ENCODE assay signal across 8 cellular contexts in the genomic region with DNA sequence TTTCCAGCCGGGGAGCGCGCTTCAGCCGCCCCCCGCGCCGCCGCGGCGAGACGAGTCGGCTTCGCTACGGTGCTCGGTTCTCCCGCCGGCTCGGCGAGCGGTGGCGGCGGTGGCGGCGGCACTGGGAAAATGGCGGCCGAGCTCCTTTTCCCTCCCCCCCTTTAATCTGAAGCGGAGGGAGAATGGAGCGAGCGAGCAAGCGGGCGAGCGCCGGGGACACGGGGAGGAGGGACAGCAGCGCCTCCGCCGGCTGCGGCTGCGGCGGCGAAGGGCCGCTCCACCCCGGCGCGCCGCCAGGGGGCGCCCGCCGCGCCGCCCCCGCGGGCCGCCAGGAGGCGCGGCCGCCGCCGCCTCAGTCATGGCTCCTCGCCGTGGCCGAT. TPM values are rescaled to one million over a fixed set of nuclear protein-coding genes. Genes with fewer than 3 reads are reported as not detected.
DNase-seq lines count a peak whose midpoint lies in the region; ATAC-seq and TF ChIP-seq lines count a peak whose summit lies in the region.

A gene with protein sequence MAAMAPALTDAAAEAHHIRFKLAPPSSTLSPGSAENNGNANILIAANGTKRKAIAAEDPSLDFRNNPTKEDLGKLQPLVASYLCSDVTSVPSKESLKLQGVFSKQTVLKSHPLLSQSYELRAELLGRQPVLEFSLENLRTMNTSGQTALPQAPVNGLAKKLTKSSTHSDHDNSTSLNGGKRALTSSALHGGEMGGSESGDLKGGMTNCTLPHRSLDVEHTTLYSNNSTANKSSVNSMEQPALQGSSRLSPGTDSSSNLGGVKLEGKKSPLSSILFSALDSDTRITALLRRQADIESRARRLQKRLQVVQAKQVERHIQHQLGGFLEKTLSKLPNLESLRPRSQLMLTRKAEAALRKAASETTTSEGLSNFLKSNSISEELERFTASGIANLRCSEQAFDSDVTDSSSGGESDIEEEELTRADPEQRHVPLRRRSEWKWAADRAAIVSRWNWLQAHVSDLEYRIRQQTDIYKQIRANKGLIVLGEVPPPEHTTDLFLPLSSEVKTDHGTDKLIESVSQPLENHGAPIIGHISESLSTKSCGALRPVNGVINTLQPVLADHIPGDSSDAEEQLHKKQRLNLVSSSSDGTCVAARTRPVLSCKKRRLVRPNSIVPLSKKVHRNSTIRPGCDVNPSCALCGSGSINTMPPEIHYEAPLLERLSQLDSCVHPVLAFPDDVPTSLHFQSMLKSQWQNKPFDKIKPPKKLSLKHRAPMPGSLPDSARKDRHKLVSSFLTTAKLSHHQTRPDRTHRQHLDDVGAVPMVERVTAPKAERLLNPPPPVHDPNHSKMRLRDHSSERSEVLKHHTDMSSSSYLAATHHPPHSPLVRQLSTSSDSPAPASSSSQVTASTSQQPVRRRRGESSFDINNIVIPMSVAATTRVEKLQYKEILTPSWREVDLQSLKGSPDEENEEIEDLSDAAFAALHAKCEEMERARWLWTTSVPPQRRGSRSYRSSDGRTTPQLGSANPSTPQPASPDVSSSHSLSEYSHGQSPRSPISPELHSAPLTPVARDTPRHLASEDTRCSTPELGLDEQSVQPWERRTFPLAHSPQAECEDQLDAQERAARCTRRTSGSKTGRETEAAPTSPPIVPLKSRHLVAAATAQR (N-terminal part only) (minus strand): TSS at position 184 of the 380 bp plus-strand sequence. CDS start 21,286 bp downstream, outside the sequence.

- ATAC-seq in GM21515 (IDR thresholded peaks at IDR 0.05; ENCODE audit: unreplicated experiment) (peak; percentile 58), IMR-90 (ENCODE audit: low read depth) (peak; percentile 84), esophagus mucosa (peak; percentile 78)

- dilution Hi-C loops in IMR-90 (cut with HindIII; ENCODE audit: low sequenced_read_pairs, unreplicated experiment) = no loop called here

- peak; percentile 89 for DNase-seq in DMS 273 treated with DMSO at 0.1 percent for 48 hours (lab: John Stamatoyannopoulos, UW)
- DNase-seq in IMR-90 = peak; percentile 87
- peak; percentile 91 for DNase-seq in OCI-M1 (lab: John Stamatoyannopoulos, UW)
- peak; percentile 79 to 85 for DNase-seq in activated T-cell treated with anti-CD3 and anti-CD28 coated beads, Interleukin-2, amount 50 U/mL, for 48 hours
- peak; percentile 91 for DNase-seq in myocyte (ENCODE audit: low read depth)
- peak; percentile 66 to 86 for DNase-seq in stimulated activated CD8-positive, alpha-beta memory T cell treated with anti-CD3 and anti-CD28 coated beads, Interleukin-7, amount 100 ng/mL, for 48 hours (ENCODE audit: extremely low read depth in 1 of 2, low read depth in 1 of 2)

- no peaks in the 10 kb centered on the region for H3K36me3 ChIP-seq in IMR-90 (ENCODE audit: control insufficient read depth, insufficient read depth, low read length)

- in situ Hi-C loops in IMR-90 (cut with MboI; ENCODE audit: low sequenced_read_pairs) = no loop called here

- H3K18ac ChIP-seq in IMR-90 (ENCODE audit: low read depth, low read length) = peak within 1 kb of the TSS; percentile 72

- H4K8ac ChIP-seq in IMR-90 (ENCODE audit: low read depth in 2 of 2, low read length in 2 of 2) = peak within 1 kb of the TSS; percentile 74 to 97

- intact Hi-C loops in IMR-90 (cut with micrococcal nuclease) = no loop called here

- H3K4ac ChIP-seq in IMR-90 (ENCODE audit: low read depth, low read length) = peak within 1 kb of the TSS; percentile 97

- H3K9me3 ChIP-seq in IMR-90 (ENCODE audit: control insufficient read depth, insufficient read depth, low read length) = no peaks in the 10 kb centered on the region

- H3K4me2 ChIP-seq in IMR-90 (ENCODE audit: low read depth, low read length) = peak within 1 kb of the TSS; percentile 82

- no TSS peak for BruUV-seq in IMR-90 (replicated peaks; lab: Mats Ljungman, UMichigan)

- H2AK5ac ChIP-seq in IMR-90 (ENCODE audit: low read depth, low read length) = peak within 1 kb of the TSS; percentile 90

- peak within 1 kb of the TSS; percentile 41; the same call in 1 of the 2 replicates for H2BK20ac ChIP-seq in IMR-90 (ENCODE audit: low read depth, low read length)

- peak within 1 kb of the TSS; percentile 99 for H3K23ac ChIP-seq in IMR-90 (ENCODE audit: low read depth, low read length)

- POLR2A ChIA-PET in IMR-90 (lab: Charles Lee; ENCODE audit: unreplicated experiment) = interaction anchor here (0.5 to 0.6 kb wide), 2 partner anchors 131 to 141 kb away, joined by 3 to 9 read pairs; no protein-coding TSS in a partner anchor

- peak within 1 kb of the TSS; percentile 85 for H4K5ac ChIP-seq in IMR-90 (ENCODE audit: low read depth, low read length)

- H2AFZ ChIP-seq in IMR-90 (replicated peaks; ENCODE audit: low read length, poor library complexity) = peak within 1 kb of the TSS; percentile 97

- H3K27me3 ChIP-seq in IMR-90 (ENCODE audit: control insufficient read depth, insufficient read depth, low read length) = no peaks in the 10 kb centered on the region

- peak within 1 kb of the TSS; percentile 83 for H2BK120ac ChIP-seq in IMR-90 (ENCODE audit: low read depth, low read length)

- H4K91ac ChIP-seq in IMR-90 (ENCODE audit: insufficient read depth, low read depth, low read length) = peak within 1 kb of the TSS; percentile 94

- TF ChIP-seq POLR2A in IMR-90 (IDR thresholded peaks at IDR 0.05; ENCODE audit: low read depth, low read length) = no peak; the same call in 1 of the 2 replicates

- H2BK5ac ChIP-seq in IMR-90 (ENCODE audit: low read depth, low read length, poor library complexity, severe bottlenecking) = peak within 1 kb of the TSS; percentile 99

- H2BK15ac ChIP-seq in IMR-90 (ENCODE audit: low read depth, low read length) = 0 out of 3 replicates have a peak within 1 kb of the TSS, but pooled peaks have one; percentile 6

- peak within 1 kb of the TSS; percentile 99 for H2AK9ac ChIP-seq in IMR-90 (replicated peaks; ENCODE audit: low read depth, low read length, poor library complexity)

- peak within 1 kb of the TSS; percentile 90 for H3K9ac ChIP-seq in IMR-90 (ENCODE audit: low read depth, low read length)

- H3K27ac ChIP-seq in IMR-90 (ENCODE audit: insufficient read depth, low read length) = peak within 1 kb of the TSS; percentile 89

- CTCF ChIA-PET in IMR-90 (lab: Yijun Ruan, JAX) = interaction anchor here (0.5 to 1.5 kb wide), 19 partner anchors 13 to 190 kb away, joined by 3 to 13 read pairs (median 3); no protein-coding TSS in a partner anchor

- WGBS in IMR-90 (ENCODE audit: extremely low coverage in 2 of 2, insufficient read length in 1 of 2), 2 experiments = 2% methylated on average over 13 of the region's 62 CpGs; no CpG with 5 or more reads in 1 of the 2 experiments

- peak; percentile 87 for TF ChIP-seq CTCF in IMR-90 (conservative IDR thresholded peaks at IDR 0.05; ENCODE audit: low read depth, low read length)

- H3K9me1 ChIP-seq in IMR-90 (ENCODE audit: insufficient read depth, low read length) = peaks cover 8% of the 10 kb centered on the region

- peaks cover 8% of the 10 kb centered on the region for H3K4me1 ChIP-seq in IMR-90 (ENCODE audit: control insufficient read depth, insufficient read depth, low read length)

- H4K20me1 ChIP-seq in IMR-90 (ENCODE audit: insufficient read depth, low read length) = peaks cover 51% of the 10 kb centered on the region

- peak within 1 kb of the TSS; percentile 96 for H3K56ac ChIP-seq in IMR-90 (ENCODE audit: extremely low read depth, insufficient read depth, low read length)

- H3K4me3 ChIP-seq in IMR-90 (ENCODE audit: insufficient read depth, low read depth, low read length) = peak within 1 kb of the TSS; percentile 62

- peak within 1 kb of the TSS; percentile 99 for H3K14ac ChIP-seq in IMR-90 (replicated peaks; ENCODE audit: low read depth, low read length)

- TF ChIP-seq RAD21 in IMR-90 (IDR thresholded peaks at IDR 0.05; ENCODE audit: low read length) = peak; percentile 57

- H3K79me1 ChIP-seq in IMR-90 (ENCODE audit: low read depth in 1 of 2, low read length in 2 of 2) = peaks cover 10 to 63% of the 10 kb centered on the region in 2 experiments

TF ChIP-seq in IMR-90, 13 proteins besides CTCF, POLR2A, EP300 and RAD21:
- TF ChIP-seq SMC3 (IDR thresholded peaks at IDR 0.05; ENCODE audit: low read depth, low read length) = peak; percentile 22; the same call in 1 of the 2 replicates
- TF ChIP-seq MAZ (IDR thresholded peaks at IDR 0.05; ENCODE audit: borderline replicate concordance, low read depth, low read length) = peak; percentile 83; the same call in 1 of the 2 replicates
- no peak for TF ChIP-seq ELK1 (IDR thresholded peaks at IDR 0.05; ENCODE audit: borderline replicate concordance, low read depth, low read length)

RNA-seq across cellular contexts. Expression of the gene that starts here (rescaled TPM):
- 48.0 and 49.6 TPM in 2 replicates for total RNA-seq in IMR-90 (2012; rRNA removed)
- 15.6 and 19.1 TPM in 2 replicates for polyA plus RNA-seq in IMR-90 (2012; rRNA removed)
- polyA plus RNA-seq in IMR-90 (2012; cell fraction: cytosol; rRNA removed) = 9.3 and 9.8 TPM in 2 replicates
- polyA plus RNA-seq in IMR-90 (2012; cell fraction: nucleus; rRNA removed; ENCODE audit: low replicate concordance) = 29.7 and 54.2 TPM in 2 replicates
- 56.2 TPM for total RNA-seq in esophagus mucosa
- 19.3 and 25.2 TPM in 2 replicates for total RNA-seq in myocyte
- polyA plus RNA-seq in myocyte (2012) = 15.4 TPM

Comparison
In these comparisons a context has a peak if more than half of its experiments do, and no peak if none do; other contexts are left out.
1. Peak in every context shown above with its lines: DNase-seq, ATAC-seq, H3K4me3 ChIP-seq and H3K27ac ChIP-seq.